ENCODE assay signal across 18 cellular contexts in the genomic region with DNA sequence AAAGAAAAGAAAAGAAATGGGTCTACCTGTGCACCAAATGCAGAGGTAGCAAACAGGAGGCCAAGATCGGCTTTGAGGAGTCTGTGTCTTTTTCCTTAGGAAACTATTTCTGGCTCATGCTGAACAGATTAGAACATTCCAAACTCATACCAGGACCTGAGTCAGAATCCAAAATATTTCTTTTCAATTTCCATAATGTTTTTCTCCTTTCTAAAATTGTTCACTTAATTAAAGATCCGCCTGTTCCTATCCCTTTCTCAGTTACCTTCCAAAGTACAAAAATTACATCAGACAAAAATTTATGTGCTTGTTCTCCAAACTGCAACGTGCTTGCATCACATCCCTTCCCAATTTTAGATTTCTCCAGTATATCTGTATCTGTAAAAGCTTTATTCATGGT.
"Had no signal": no experiment of that assay in that cellular context is flagged by ENCODE, and none has a peak within 500 bp of the region (broad histone marks: within the 10 kb centered on the region; RNA-seq: fewer than 3 reads in every experiment).

No MANE protein-coding gene starts in this region.

- H3K4me1 ChIP-seq: adrenal gland, left lung, parathyroid adenoma had no signal

- H3K4me3 ChIP-seq: adrenal gland, hepatocyte, left lung, mucosa of descending colon, sigmoid colon had no signal

- H3K9me3 ChIP-seq: adrenal gland, left lung, mucosa of descending colon, sigmoid colon had no signal

- H3K27ac ChIP-seq: adrenal gland, left lung, parathyroid adenoma, sigmoid colon had no signal

- ATAC-seq: activated T-cell treated with anti-CD3 and anti-CD28 coated beads, Interleukin-2, amount 50 U/mL, for 4 hours; left lung; mucosa of descending colon; naive thymus-derived CD8-positive, alpha-beta T cell; stimulated activated effector memory CD8-positive, alpha-beta T cell treated with anti-CD3 and anti-CD28 coated beads, Interleukin-12 subunit alpha, Interleukin-12 subunit beta, amount 100 ng/mL, for 72 hours; WTC11 had no signal

- H3K9ac ChIP-seq: parathyroid adenoma had no signal

- H3K36me3 ChIP-seq: adrenal gland, left lung, sigmoid colon had no signal

- DNase-seq: activated CD4-positive, alpha-beta memory T cell treated with anti-CD3 and anti-CD28 coated beads, Interleukin-2, amount 10 ng/mL, durations not matched to agents 7 days and 5 days; activated CD4-positive, alpha-beta T cell treated with anti-CD3 and anti-CD28 coated beads for 4 hours; activated effector memory CD4-positive, alpha-beta T cell treated with Interleukin-2 at 50 U/mL for 16 hours; activated naive CD4-positive, alpha-beta T cell treated with anti-CD3 and anti-CD28 coated beads, Interleukin-2, amount 50 U/mL, for 16 hours; activated T-cell treated with anti-CD3 and anti-CD28 coated beads, Interleukin-2, amount 50 U/mL, for 4 hours; adrenal gland; erythroblast; left lung; mucosa of descending colon; naive thymus-derived CD8-positive, alpha-beta T cell; sigmoid colon; stimulated activated CD4-positive, alpha-beta T cell treated with anti-CD3 and anti-CD28 coated beads, Interleukin-12 subunit alpha, Interleukin-12 subunit beta, amount 100 ng/mL, for 4 hours; stimulated activated CD4-positive, alpha-beta T cell treated with anti-CD3 and anti-CD28 coated beads, Interleukin-2, amount 100 ng/mL, for 24 hours; SW 1271 had no signal

- H3K27me3 ChIP-seq: adrenal gland, hepatocyte, left lung, sigmoid colon had no signal
